14 cellular contexts compared by ENCODE assay signal in the genomic region with DNA sequence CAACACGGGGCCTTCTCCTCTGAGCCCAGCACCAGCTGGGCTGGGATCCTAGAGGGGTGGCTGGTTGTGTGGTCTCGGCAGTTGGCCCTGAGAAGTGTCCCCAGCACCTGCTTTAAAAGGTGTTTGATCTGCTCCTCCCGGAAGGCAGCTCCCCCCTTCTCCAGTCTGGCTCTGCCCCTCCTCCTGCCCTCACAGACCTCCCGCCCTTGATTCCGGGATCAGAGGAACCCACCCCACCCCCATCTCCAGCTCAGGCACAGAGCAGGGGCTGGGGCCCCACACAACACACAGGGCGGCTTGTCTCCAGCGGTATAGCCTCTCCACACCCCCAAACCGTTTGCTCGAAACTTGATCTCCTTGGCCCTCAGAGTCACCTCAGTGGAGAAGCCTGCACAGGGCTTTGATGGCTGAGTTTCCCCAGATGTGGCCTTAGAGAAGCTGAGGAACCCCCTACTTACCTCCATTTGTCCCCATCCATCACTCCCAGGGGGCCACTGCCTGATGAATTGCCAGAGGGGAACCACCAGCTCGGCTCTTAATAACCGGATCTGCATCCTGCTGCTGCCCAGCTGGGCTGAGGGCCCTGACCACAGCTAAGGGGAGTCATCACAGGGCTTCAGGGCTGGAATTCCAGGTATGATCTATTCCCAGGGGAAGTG. TPM values are rescaled to one million over a fixed set of nuclear protein-coding genes. Genes with fewer than 3 reads are reported as not detected.
DNase-seq lines count a peak whose midpoint lies in the region; ATAC-seq and TF ChIP-seq lines count a peak whose summit lies in the region.
"Had no signal": no experiment of that assay in that cellular context is flagged by ENCODE, and none has a peak within 500 bp of the region (broad histone marks: within the 10 kb centered on the region; RNA-seq: fewer than 3 reads in every experiment).

No MANE protein-coding gene starts in this region.

- CTCF ChIA-PET in CD4-positive, alpha-beta memory T cell (lab: Charles Lee; ENCODE audit: partially characterized antibody) = no interaction called here

- peaks cover 40% of the 10 kb centered on the region for H3K4me1 ChIP-seq in ES-I3 (ENCODE audit: insufficient read depth, low read length)
- no peaks in the 10 kb centered on the region for H3K4me1 ChIP-seq in upper lobe of right lung
- H3K4me1 ChIP-seq in CD4-positive, alpha-beta memory T cell (ENCODE audit: insufficient read depth, low read length) = no peaks in the 10 kb centered on the region

- H3K9me3 ChIP-seq in ES-I3 (ENCODE audit: control insufficient read depth, insufficient read depth, low read length) (no peaks in the 10 kb centered on the region), upper lobe of right lung (no peaks in the 10 kb centered on the region)
- H3K9me3 ChIP-seq in CD4-positive, alpha-beta memory T cell (ENCODE audit: control insufficient read depth in 1 of 2, low read length in 2 of 2) = no peaks in the 10 kb centered on the region
- H3K9me3 ChIP-seq: spleen had no signal

- POLR2A ChIA-PET in CD4-positive, alpha-beta memory T cell (lab: Charles Lee; ENCODE audit: partially characterized antibody) = no interaction called here

- H3K4me3 ChIP-seq in astrocyte of the spinal cord (ENCODE audit: low read depth, low read length) (no peak overlapping the region), upper lobe of right lung (no peak overlapping the region)
- no peak overlapping the region for H3K4me3 ChIP-seq in CD4-positive, alpha-beta memory T cell (ENCODE audit: low read length in 2 of 2)
- H3K4me3 ChIP-seq: spleen had no signal

- ATAC-seq in upper lobe of right lung = no peak
- ATAC-seq: activated T-cell treated with anti-CD3 and anti-CD28 coated beads, Interleukin-2, amount 50 U/mL, for 4 hours had no signal

- in situ Hi-C loops in astrocyte of the spinal cord (cut with HindIII; ENCODE audit: low sequenced_read_pairs) = no loop called here

- no peaks in the 10 kb centered on the region for H3K27me3 ChIP-seq in upper lobe of right lung
- H3K27me3 ChIP-seq in CD4-positive, alpha-beta memory T cell (ENCODE audit: insufficient read depth, low read length) = no peaks in the 10 kb centered on the region

- H3K36me3 Mint-ChIP-seq in mesothelial cell of epicardium = no peaks in the 10 kb centered on the region
- H3K36me3 Mint-ChIP-seq in CD4-positive, alpha-beta memory T cell = no peaks in the 10 kb centered on the region

- peaks cover 2% of the 10 kb centered on the region for H3K27me3 Mint-ChIP-seq in mesothelial cell of epicardium (ENCODE audit: low read depth)
- peaks cover 11 to 12% of the 10 kb centered on the region in 2 donors for H3K27me3 Mint-ChIP-seq in CD4-positive, alpha-beta memory T cell

- H3K9ac ChIP-seq in ES-I3 (ENCODE audit: low read depth, low read length) = peak overlapping the region; percentile 22; the same call in 1 of the 2 replicates

- intact Hi-C loops in upper lobe of right lung (cut with DNase I) = no loop called here
- intact Hi-C loops in CD4-positive, alpha-beta memory T cell (cut with micrococcal nuclease) = no loop called here

- H3K36me3 ChIP-seq in ES-I3 (ENCODE audit: insufficient read depth, low read length) (no peaks in the 10 kb centered on the region), upper lobe of right lung (no peaks in the 10 kb centered on the region)
- H3K36me3 ChIP-seq in CD4-positive, alpha-beta memory T cell (ENCODE audit: insufficient read depth, low read length) = no peaks in the 10 kb centered on the region
- H3K36me3 ChIP-seq: spleen had no signal

- H3K9me3 Mint-ChIP-seq in mesothelial cell of epicardium = no peaks in the 10 kb centered on the region
- H3K9me3 Mint-ChIP-seq in CD4-positive, alpha-beta memory T cell = peaks cover 0 to 2% (median 0%) of the 10 kb centered on the region in 8 donors
- H3K9me3 Mint-ChIP-seq: activated T-cell treated with anti-CD3 and anti-CD28 coated beads, Interleukin-2, amount 50 U/mL, for 4 hours had no signal

- peak overlapping the region; percentile 46 for H3K4me3 Mint-ChIP-seq in mesothelial cell of epicardium
- no peak overlapping the region for H3K4me3 Mint-ChIP-seq in CD4-positive, alpha-beta memory T cell
- H3K4me3 Mint-ChIP-seq: activated T-cell treated with anti-CD3 and anti-CD28 coated beads, Interleukin-2, amount 50 U/mL, for 4 hours had no signal

- peaks cover 65% of the 10 kb centered on the region for H3K4me1 Mint-ChIP-seq in mesothelial cell of epicardium
- H3K4me1 Mint-ChIP-seq in CD4-positive, alpha-beta memory T cell = no peaks in the 10 kb centered on the region

- TF ChIP-seq CTCF in astrocyte of the spinal cord (IDR thresholded peaks at IDR 0.05; ENCODE audit: low read depth, low read length) = no peak
- no peak for TF ChIP-seq CTCF in mesothelial cell of epicardium (IDR thresholded peaks at IDR 0.05; ENCODE audit: unreplicated experiment)
- TF ChIP-seq CTCF in upper lobe of right lung (IDR thresholded peaks at IDR 0.05) = no peak

- peak overlapping the region; percentile 94 for H3K27ac Mint-ChIP-seq in mesothelial cell of epicardium
- no peak overlapping the region for H3K27ac Mint-ChIP-seq in CD4-positive, alpha-beta memory T cell

- H3K27ac ChIP-seq in upper lobe of right lung = no peak overlapping the region
- no peak overlapping the region for H3K27ac ChIP-seq in CD4-positive, alpha-beta memory T cell (ENCODE audit: low read depth, low read length)
- H3K27ac ChIP-seq: spleen, VCaP had no signal

- peak; percentile 21 for DNase-seq in NCI-H2107 (lab: John Stamatoyannopoulos, UW)
- peak; percentile 72 for DNase-seq in astrocyte of the spinal cord (ENCODE audit: low read depth, low spot score)
- DNase-seq in mesothelial cell of epicardium (ENCODE audit: low spot score in 2 of 2, unreplicated experiment in 2 of 2) = no peak
- DNase-seq in upper lobe of right lung = no peak
- no peak for DNase-seq in NCI-H1048 (lab: John Stamatoyannopoulos, UW)
- no peak for DNase-seq in epidermal melanocyte (ENCODE audit: insufficient read length, low spot score)
- no peak for DNase-seq in CD4-positive, alpha-beta memory T cell
- DNase-seq: activated T-cell treated with anti-CD3 and anti-CD28 coated beads, Interleukin-2, amount 50 U/mL, for 4 hours; cerebellar nuclear complex; foreskin melanocyte; OCI-M1; spleen had no signal

RNA-seq across cellular contexts. Expression of gene STRA6, which starts 6.4 kb away (rescaled TPM):
- 101 to 114 TPM (median 111 TPM) in 3 replicates for total RNA-seq in mesothelial cell of epicardium
- total RNA-seq in upper lobe of right lung = not detected
- not detected for total RNA-seq in CD4-positive, alpha-beta memory T cell
- not detected for polyA plus RNA-seq in CD4-positive, alpha-beta memory T cell
- total RNA-seq: activated T-cell treated with anti-CD3 and anti-CD28 coated beads, Interleukin-2, amount 50 U/mL, for 4 hours had no signal

RNA-seq across cellular contexts. Expression of gene CCDC33, which starts 27.1 kb away (rescaled TPM):
- 4.2 to 6.4 TPM (median 5.0 TPM) in 3 replicates for total RNA-seq in mesothelial cell of epicardium
- not detected for total RNA-seq in upper lobe of right lung
- total RNA-seq in CD4-positive, alpha-beta memory T cell = not detected
- polyA plus RNA-seq in CD4-positive, alpha-beta memory T cell = not detected
- total RNA-seq: activated T-cell treated with anti-CD3 and anti-CD28 coated beads, Interleukin-2, amount 50 U/mL, for 4 hours; spleen had no signal

RNA-seq across cellular contexts. Expression of gene ISLR, which starts 35.5 kb away (rescaled TPM):
- total RNA-seq in mesothelial cell of epicardium = 59.8 to 66.8 TPM (median 64.9 TPM) in 3 replicates
- total RNA-seq in upper lobe of right lung = 40.6 TPM
- total RNA-seq in CD4-positive, alpha-beta memory T cell = not detected
- polyA plus RNA-seq in CD4-positive, alpha-beta memory T cell = not detected

Comparison
In these comparisons a context has a peak if more than half of its experiments do, and no peak if none do; other contexts are left out.
1. DNase-seq: peak in NCI-H2107 (single experiment) and astrocyte of the spinal cord (single experiment); none in mesothelial cell of epicardium (0 of 2), upper lobe of right lung (single experiment), NCI-H1048 (single experiment), epidermal melanocyte (single experiment) and CD4-positive, alpha-beta memory T cell (0 of 5).
2. RNA of gene STRA6, which starts 6.4 kb away (total RNA-seq): 101 to 114 TPM in mesothelial cell of epicardium; not detected in upper lobe of right lung (single experiment) and not detected in CD4-positive, alpha-beta memory T cell; every median in the first group is over 100 times any median in the second.
3. RNA of gene ISLR, which starts 35.5 kb away (total RNA-seq): 59.8 to 66.8 TPM in mesothelial cell of epicardium and 40.6 TPM in upper lobe of right lung (single experiment); not detected in CD4-positive, alpha-beta memory T cell; every median in the first group is over 10 times any median in the second.